In the genomic region with DNA sequence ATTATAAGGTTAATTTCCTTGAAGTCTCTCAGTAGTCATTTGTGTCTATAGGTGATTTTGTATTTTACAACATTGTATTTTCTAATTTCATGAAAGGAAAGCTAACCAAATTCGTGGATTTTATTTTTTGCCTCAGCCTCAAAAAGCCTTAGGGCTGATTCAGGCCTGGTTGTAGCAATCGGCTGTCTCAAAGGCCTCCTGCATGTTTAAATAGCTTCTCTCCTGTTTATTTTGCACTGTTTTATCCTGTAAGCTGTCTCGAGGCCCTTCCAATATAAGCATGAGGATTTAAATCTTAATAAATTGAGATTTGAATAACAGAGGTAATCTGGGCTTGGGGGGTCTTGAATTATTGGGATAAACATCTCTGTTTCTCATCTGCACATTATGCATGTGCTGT, we compare ENCODE assay signal across 22 cellular contexts. TPM values are rescaled to one million over a fixed set of nuclear protein-coding genes. Genes with fewer than 3 reads are reported as not detected.
DNase-seq lines count a peak whose midpoint lies in the region; ATAC-seq and TF ChIP-seq lines count a peak whose summit lies in the region.
"Had no signal": no experiment of that assay in that cellular context is flagged by ENCODE, and none has a peak within 500 bp of the region (broad histone marks: within the 10 kb centered on the region; RNA-seq: fewer than 3 reads in every experiment).

No MANE protein-coding gene starts in this region.

- no peaks in the 10 kb centered on the region for H3K27me3 Mint-ChIP-seq in CD4-positive, alpha-beta T cell
- H3K27me3 Mint-ChIP-seq in CD8-positive, alpha-beta T cell (ENCODE audit: low read depth), result no peaks in the 10 kb centered on the region
- no peaks in the 10 kb centered on the region for H3K27me3 Mint-ChIP-seq in natural killer cell (ENCODE audit: low read depth in 2 of 2)
- H3K27me3 Mint-ChIP-seq: IgD-negative memory B cell had no signal

- no peaks in the 10 kb centered on the region for H3K27me3 ChIP-seq in CD4-positive, alpha-beta T cell (ENCODE audit: control insufficient read depth, insufficient read depth, low read length)
- H3K27me3 ChIP-seq in CD8-positive, alpha-beta T cell (ENCODE audit: insufficient read depth, low read length), result no peaks in the 10 kb centered on the region
- H3K27me3 ChIP-seq in endocrine pancreas (ENCODE audit: control insufficient read depth, insufficient read depth, low read length), result no peaks in the 10 kb centered on the region

- H3K36me3 ChIP-seq in CD8-positive, alpha-beta T cell (ENCODE audit: insufficient read depth, low read length), result peaks cover 12% of the 10 kb centered on the region
- no peaks in the 10 kb centered on the region for H3K36me3 ChIP-seq in endocrine pancreas (ENCODE audit: control insufficient read depth, insufficient read depth, low read length)

- no peak for TF ChIP-seq CTCF in CD4-positive, alpha-beta T cell (IDR thresholded peaks at IDR 0.05)
- no peak for TF ChIP-seq CTCF in CD8-positive, alpha-beta T cell (IDR thresholded peaks at IDR 0.05)
- TF ChIP-seq CTCF in natural killer cell (IDR thresholded peaks at IDR 0.05), result no peak

- CTCF ChIA-PET in CD4-positive, alpha-beta T cell (lab: Charles Lee), result interaction anchor here (1.2 to 3.1 kb wide), 4 partner anchors 10 to 63 kb away, joined by 3 to 16 read pairs (median 5); no protein-coding TSS in a partner anchor
- CTCF ChIA-PET in CD8-positive, alpha-beta T cell (lab: Charles Lee), result interaction anchor here (0.7 to 2.3 kb wide), 7 partner anchors 10 to 386 kb away, joined by 3 to 12 read pairs (median 4); no protein-coding TSS in a partner anchor

- no peak overlapping the region for H3K27ac ChIP-seq in CD4-positive, alpha-beta T cell (ENCODE audit: low read depth, low read length)
- no peak overlapping the region for H3K27ac ChIP-seq in CD8-positive, alpha-beta T cell (ENCODE audit: low read depth, low read length)
- H3K27ac ChIP-seq: GM23248, SK-N-MC had no signal

- no peak overlapping the region for H3K4me3 ChIP-seq in CD8-positive, alpha-beta T cell (ENCODE audit: low read depth, low read length)
- H3K4me3 ChIP-seq in endocrine pancreas (ENCODE audit: control insufficient read depth, insufficient read depth, low read length), result no peak overlapping the region
- H3K4me3 ChIP-seq: GM23248, SK-N-MC had no signal

- peaks cover 49% of the 10 kb centered on the region for H3K4me1 ChIP-seq in CD8-positive, alpha-beta T cell (ENCODE audit: insufficient read depth, low read length)
- peaks cover 40% of the 10 kb centered on the region for H3K4me1 ChIP-seq in endocrine pancreas (ENCODE audit: control insufficient read depth, insufficient read depth, low read length)

- peak overlapping the region; percentile 87 for H3K27ac Mint-ChIP-seq in CD4-positive, alpha-beta T cell
- H3K27ac Mint-ChIP-seq in CD8-positive, alpha-beta T cell, result peak overlapping the region; percentile 66
- H3K27ac Mint-ChIP-seq in natural killer cell, result peak overlapping the region; percentile 71 to 86
- H3K27ac Mint-ChIP-seq: IgD-negative memory B cell had no signal

- no peaks in the 10 kb centered on the region for H3K9me3 ChIP-seq in CD4-positive, alpha-beta T cell (ENCODE audit: control insufficient read depth, low read length)
- H3K9me3 ChIP-seq in CD8-positive, alpha-beta T cell (ENCODE audit: low read length), result no peaks in the 10 kb centered on the region
- H3K9me3 ChIP-seq in endocrine pancreas (ENCODE audit: control insufficient read depth, low read length), result no peaks in the 10 kb centered on the region

- no peaks in the 10 kb centered on the region for H3K9me3 Mint-ChIP-seq in CD4-positive, alpha-beta T cell
- H3K9me3 Mint-ChIP-seq in CD8-positive, alpha-beta T cell, result no peaks in the 10 kb centered on the region
- H3K9me3 Mint-ChIP-seq in natural killer cell, result no peaks in the 10 kb centered on the region
- H3K9me3 Mint-ChIP-seq: IgD-negative memory B cell had no signal

- peaks cover 95% of the 10 kb centered on the region for H3K4me1 Mint-ChIP-seq in CD4-positive, alpha-beta T cell (ENCODE audit: low read depth)
- H3K4me1 Mint-ChIP-seq in CD8-positive, alpha-beta T cell (ENCODE audit: low read depth), result peaks cover 89% of the 10 kb centered on the region
- H3K4me1 Mint-ChIP-seq in natural killer cell, result peaks cover 78 to 83% of the 10 kb centered on the region in 2 donors

- peaks cover 76% of the 10 kb centered on the region for H3K36me3 Mint-ChIP-seq in CD4-positive, alpha-beta T cell (ENCODE audit: low read depth)
- H3K36me3 Mint-ChIP-seq in CD8-positive, alpha-beta T cell, result peaks cover 56% of the 10 kb centered on the region
- peaks cover 3% of the 10 kb centered on the region for H3K36me3 Mint-ChIP-seq in natural killer cell

- peak overlapping the region; percentile 15 for H3K9ac ChIP-seq in endocrine pancreas (ENCODE audit: control insufficient read depth, insufficient read depth, low read length)
- H3K9ac ChIP-seq: GM23248 had no signal

- POLR2A ChIA-PET in CD4-positive, alpha-beta T cell (lab: Charles Lee), result interaction anchor here (1.1 to 1.5 kb wide), 2 partner anchors 50 to 314 kb away, joined by 3 to 5 read pairs; no protein-coding TSS in a partner anchor
- POLR2A ChIA-PET in CD8-positive, alpha-beta T cell (lab: Charles Lee), result interaction anchor here (0.9 to 1.6 kb wide), 3 partner anchors 10 to 52 kb away, joined by 3 to 5 read pairs (median 5); no protein-coding TSS in a partner anchor

- intact Hi-C loops in CD4-positive, alpha-beta T cell (cut with DNase I, micrococcal nuclease), result no loop called here
- intact Hi-C loops in CD8-positive, alpha-beta T cell (cut with DNase I, micrococcal nuclease), result no loop called here
- intact Hi-C loops in natural killer cell (cut with micrococcal nuclease), result no loop called here
- intact Hi-C loops in cardiac septum (cut with DNase I), result no loop called here

- DNase-seq in CD4-positive, alpha-beta T cell, result no peak
- DNase-seq in CD8-positive, alpha-beta T cell, result no peak
- no peak for DNase-seq in natural killer cell
- DNase-seq in cardiac septum (ENCODE audit: low spot score), result no peak
- no peak for DNase-seq in globus pallidus (ENCODE audit: low spot score)
- DNase-seq: ACHN, C1 segment of cervical spinal cord, Calu3, GF-D8, GM23248, HCEC 1CT, Karpas-422, NCI-H1048, NCI-H1436 treated with DMSO at 0.1 percent for 48 hours, NCI-H2081, NCI-H510A, NCI-H82, SHP77 had no signal

- ATAC-seq in CD4-positive, alpha-beta T cell (ENCODE audit: poor library complexity), result no peak
- ATAC-seq in CD8-positive, alpha-beta T cell, result no peak
- no peak for ATAC-seq in natural killer cell
- no peak for ATAC-seq in SK-N-SH treated with all-trans-retinoic acid at 6 μM for 48 hours

- no peak overlapping the region for H3K4me3 Mint-ChIP-seq in CD4-positive, alpha-beta T cell
- no peak overlapping the region for H3K4me3 Mint-ChIP-seq in CD8-positive, alpha-beta T cell
- no peak overlapping the region for H3K4me3 Mint-ChIP-seq in natural killer cell
- H3K4me3 Mint-ChIP-seq: IgD-negative memory B cell had no signal

TF ChIP-seq in SK-N-SH treated with all-trans-retinoic acid at 6 μM for 48 hours, 23 proteins besides CTCF, POLR2A, EP300 and RAD21 (continues in another document):
- TF ChIP-seq TCF4 (CRISPR knock-in tag; IDR thresholded peaks at IDR 0.05; ENCODE audit: borderline replicate concordance), result no peak
- no peak for TF ChIP-seq GLIS3 (CRISPR knock-in tag; IDR thresholded peaks at IDR 0.05)
- no peak for TF ChIP-seq ZFP3 (CRISPR knock-in tag; IDR thresholded peaks at IDR 0.05)
- TF ChIP-seq RARB (CRISPR knock-in tag; IDR thresholded peaks at IDR 0.05), result no peak
- TF ChIP-seq ZNF8 (CRISPR knock-in tag; IDR thresholded peaks at IDR 0.05), result no peak
- TF ChIP-seq CSDC2 (CRISPR knock-in tag; IDR thresholded peaks at IDR 0.05), result no peak
- TF ChIP-seq, protein P1, sequence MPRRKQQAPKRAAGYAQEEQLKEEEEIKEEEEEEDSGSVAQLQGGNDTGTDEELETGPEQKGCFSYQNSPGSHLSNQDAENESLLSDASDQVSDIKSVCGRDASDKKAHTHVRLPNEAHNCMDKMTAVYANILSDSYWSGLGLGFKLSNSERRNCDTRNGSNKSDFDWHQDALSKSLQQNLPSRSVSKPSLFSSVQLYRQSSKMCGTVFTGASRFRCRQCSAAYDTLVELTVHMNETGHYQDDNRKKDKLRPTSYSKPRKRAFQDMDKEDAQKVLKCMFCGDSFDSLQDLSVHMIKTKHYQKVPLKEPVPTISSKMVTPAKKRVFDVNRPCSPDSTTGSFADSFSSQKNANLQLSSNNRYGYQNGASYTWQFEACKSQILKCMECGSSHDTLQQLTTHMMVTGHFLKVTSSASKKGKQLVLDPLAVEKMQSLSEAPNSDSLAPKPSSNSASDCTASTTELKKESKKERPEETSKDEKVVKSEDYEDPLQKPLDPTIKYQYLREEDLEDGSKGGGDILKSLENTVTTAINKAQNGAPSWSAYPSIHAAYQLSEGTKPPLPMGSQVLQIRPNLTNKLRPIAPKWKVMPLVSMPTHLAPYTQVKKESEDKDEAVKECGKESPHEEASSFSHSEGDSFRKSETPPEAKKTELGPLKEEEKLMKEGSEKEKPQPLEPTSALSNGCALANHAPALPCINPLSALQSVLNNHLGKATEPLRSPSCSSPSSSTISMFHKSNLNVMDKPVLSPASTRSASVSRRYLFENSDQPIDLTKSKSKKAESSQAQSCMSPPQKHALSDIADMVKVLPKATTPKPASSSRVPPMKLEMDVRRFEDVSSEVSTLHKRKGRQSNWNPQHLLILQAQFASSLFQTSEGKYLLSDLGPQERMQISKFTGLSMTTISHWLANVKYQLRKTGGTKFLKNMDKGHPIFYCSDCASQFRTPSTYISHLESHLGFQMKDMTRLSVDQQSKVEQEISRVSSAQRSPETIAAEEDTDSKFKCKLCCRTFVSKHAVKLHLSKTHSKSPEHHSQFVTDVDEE (CRISPR knock-in tag; IDR thresholded peaks at IDR 0.05), result no peak
- TF ChIP-seq, protein P2, sequence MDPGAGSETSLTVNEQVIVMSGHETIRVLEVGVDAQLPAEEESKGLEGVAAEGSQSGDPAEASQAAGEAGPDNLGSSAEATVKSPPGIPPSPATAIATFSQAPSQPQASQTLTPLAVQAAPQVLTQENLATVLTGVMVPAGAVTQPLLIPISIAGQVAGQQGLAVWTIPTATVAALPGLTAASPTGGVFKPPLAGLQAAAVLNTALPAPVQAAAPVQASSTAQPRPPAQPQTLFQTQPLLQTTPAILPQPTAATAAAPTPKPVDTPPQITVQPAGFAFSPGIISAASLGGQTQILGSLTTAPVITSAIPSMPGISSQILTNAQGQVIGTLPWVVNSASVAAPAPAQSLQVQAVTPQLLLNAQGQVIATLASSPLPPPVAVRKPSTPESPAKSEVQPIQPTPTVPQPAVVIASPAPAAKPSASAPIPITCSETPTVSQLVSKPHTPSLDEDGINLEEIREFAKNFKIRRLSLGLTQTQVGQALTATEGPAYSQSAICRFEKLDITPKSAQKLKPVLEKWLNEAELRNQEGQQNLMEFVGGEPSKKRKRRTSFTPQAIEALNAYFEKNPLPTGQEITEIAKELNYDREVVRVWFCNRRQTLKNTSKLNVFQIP (CRISPR knock-in tag; IDR thresholded peaks at IDR 0.05; ENCODE audit: borderline replicate concordance, low read depth), result no peak
- no peak for TF ChIP-seq ESRRG (CRISPR knock-in tag; IDR thresholded peaks at IDR 0.05)

RNA-seq across cellular contexts. Expression of a gene that starts 51.7 kb away (rescaled TPM):
- total RNA-seq in CD4-positive, alpha-beta T cell, result 10 to 100 TPM; 20.4 to 23.4 TPM
- 10 to 100 TPM; 13.9 to 18.3 TPM for total RNA-seq in CD8-positive, alpha-beta T cell
- total RNA-seq in natural killer cell (10 to 100 TPM; 21.7 to 36.7 (median 32.9) TPM), cardiac septum (29.7 TPM)
